In genomic region chr2:53987336-53987921, GRCh38 we compare ENCODE assay signal across 8 cellular contexts. TPM values are rescaled to one million over a fixed set of nuclear protein-coding genes. Genes with fewer than 3 reads are reported as not detected.
DNase-seq lines count a peak whose midpoint lies in the region; ATAC-seq and TF ChIP-seq lines count a peak whose summit lies in the region.

No MANE protein-coding gene starts in this region.

- H3K36me3 Mint-ChIP-seq in activated CD8-positive, alpha-beta memory T cell treated with anti-CD3 and anti-CD28 coated beads, Interleukin-2, amount 10 ng/mL, durations not matched to agents 7 days and 5 days: peaks cover 20% of the 10 kb centered on the region
- no peaks in the 10 kb centered on the region for H3K36me3 Mint-ChIP-seq in WTC11

- TF ChIP-seq CTCF in cardiac fibroblast (IDR thresholded peaks at IDR 0.05; ENCODE audit: low read depth, low read length): no peak
- TF ChIP-seq CTCF in psoas muscle (IDR thresholded peaks at IDR 0.05): no peak
- TF ChIP-seq CTCF in WTC11 (IDR thresholded peaks at IDR 0.05): no peak

- no peaks in the 10 kb centered on the region for H3K9me3 ChIP-seq in psoas muscle

- H3K9me3 Mint-ChIP-seq in activated CD8-positive, alpha-beta memory T cell treated with anti-CD3 and anti-CD28 coated beads, Interleukin-2, amount 10 ng/mL, durations not matched to agents 7 days and 5 days (ENCODE audit: low read depth): no peaks in the 10 kb centered on the region
- no peaks in the 10 kb centered on the region for H3K9me3 Mint-ChIP-seq in WTC11

- no peak for ATAC-seq in activated CD8-positive, alpha-beta memory T cell treated with anti-CD3 and anti-CD28 coated beads, Interleukin-2, amount 10 ng/mL, durations not matched to agents 7 days and 5 days
- peak in 2 of 4 donors; percentile 37 to 56 for ATAC-seq in psoas muscle
- no peak for ATAC-seq in WTC11

- POLR2A ChIA-PET in WTC11 (lab: Charles Lee): no interaction called here

- 7 to 9% (median 9%) methylated on average over 1 of the region's 1 CpG for WGBS in psoas muscle, 3 donors

- H3K27ac ChIP-seq in psoas muscle: peak overlapping the region; percentile 74

- no peak overlapping the region for H3K4me3 Mint-ChIP-seq in activated CD8-positive, alpha-beta memory T cell treated with anti-CD3 and anti-CD28 coated beads, Interleukin-2, amount 10 ng/mL, durations not matched to agents 7 days and 5 days
- H3K4me3 Mint-ChIP-seq in WTC11: no peak overlapping the region

- H3K27me3 ChIP-seq in psoas muscle (ENCODE audit: insufficient read depth in 3 of 3, low read length in 2 of 3): no peaks in the 10 kb centered on the region

- no peaks in the 10 kb centered on the region for H3K27me3 Mint-ChIP-seq in activated CD8-positive, alpha-beta memory T cell treated with anti-CD3 and anti-CD28 coated beads, Interleukin-2, amount 10 ng/mL, durations not matched to agents 7 days and 5 days
- no peaks in the 10 kb centered on the region for H3K27me3 Mint-ChIP-seq in WTC11 (ENCODE audit: low read depth)

- no peak for DNase-seq in activated CD8-positive, alpha-beta memory T cell treated with anti-CD3 and anti-CD28 coated beads, Interleukin-2, amount 10 ng/mL, durations not matched to agents 7 days and 5 days
- no peak for DNase-seq in activated CD8-positive, alpha-beta memory T cell treated with anti-CD3 and anti-CD28 coated beads, Interleukin-2, amount 50 U/mL, for 4 hours
- peak; percentile 47 for DNase-seq in NCI-H1417 treated with DMSO at 0.1 percent for 48 hours (lab: John Stamatoyannopoulos, UW)
- peak; percentile 57 to 62 for DNase-seq in cardiac fibroblast (ENCODE audit: low read depth in 2 of 2)
- DNase-seq in psoas muscle: no peak
- no peak for DNase-seq in T1000 (lab: John Stamatoyannopoulos, UW)
- DNase-seq in WTC11 (ENCODE audit: low spot score): no peak
- DNase-seq in AML-193 (lab: John Stamatoyannopoulos, UW): no peak

- peaks cover 38% of the 10 kb centered on the region for H3K4me1 ChIP-seq in psoas muscle

- H3K36me3 ChIP-seq in psoas muscle (ENCODE audit: insufficient read depth in 1 of 2, low read depth in 1 of 2): peaks cover 0 to 3% of the 10 kb centered on the region in 2 donors

- H3K4me3 ChIP-seq in cardiac fibroblast (replicated peaks in 1 of 2; ENCODE audit: low read depth in 2 of 2, low read length in 2 of 2) (no peak overlapping the region), psoas muscle (no peak overlapping the region)

- H3K27ac Mint-ChIP-seq in activated CD8-positive, alpha-beta memory T cell treated with anti-CD3 and anti-CD28 coated beads, Interleukin-2, amount 10 ng/mL, durations not matched to agents 7 days and 5 days: peak overlapping the region; percentile 6
- H3K27ac Mint-ChIP-seq in WTC11: no peak overlapping the region

- CTCF ChIA-PET in activated CD8-positive, alpha-beta memory T cell treated with anti-CD3 and anti-CD28 coated beads, Interleukin-2, amount 10 ng/mL, durations not matched to agents 7 days and 5 days (lab: Charles Lee): no interaction called here
- CTCF ChIA-PET in WTC11 (lab: Charles Lee): no interaction called here

- intact Hi-C loops in psoas muscle (cut with DNase I): no loop called here

- H3K4me1 Mint-ChIP-seq in activated CD8-positive, alpha-beta memory T cell treated with anti-CD3 and anti-CD28 coated beads, Interleukin-2, amount 10 ng/mL, durations not matched to agents 7 days and 5 days: peaks cover 14% of the 10 kb centered on the region
- H3K4me1 Mint-ChIP-seq in WTC11: peaks cover 3% of the 10 kb centered on the region; the same call in 1 of the 2 replicates

TF ChIP-seq in WTC11, 78 proteins besides CTCF, POLR2A, EP300 and RAD21:
- TF ChIP-seq ZNF263 (CRISPR knock-in tag; IDR thresholded peaks at IDR 0.05; ENCODE audit: low read depth) (no peak), PRRX2 (CRISPR knock-in tag; IDR thresholded peaks at IDR 0.05) (no peak), SMAD4 (CRISPR knock-in tag; IDR thresholded peaks at IDR 0.05) (no peak), CDX4 (CRISPR knock-in tag; IDR thresholded peaks at IDR 0.05; ENCODE audit: borderline replicate concordance) (no peak), PRDM15 (CRISPR knock-in tag; IDR thresholded peaks at IDR 0.05) (no peak), TEAD4 (CRISPR knock-in tag; IDR thresholded peaks at IDR 0.05) (no peak), ZNF396 (CRISPR knock-in tag; IDR thresholded peaks at IDR 0.05; ENCODE audit: borderline replicate concordance) (no peak), NR2C2 (CRISPR knock-in tag; IDR thresholded peaks at IDR 0.05) (no peak), ETV6 (CRISPR knock-in tag; IDR thresholded peaks at IDR 0.05) (no peak), ATF6 (CRISPR knock-in tag; IDR thresholded peaks at IDR 0.05) (no peak), ZNF423 (CRISPR knock-in tag; IDR thresholded peaks at IDR 0.05) (no peak), OVOL2 (CRISPR knock-in tag; IDR thresholded peaks at IDR 0.05; ENCODE audit: borderline replicate concordance) (no peak), EMX1 (CRISPR knock-in tag; IDR thresholded peaks at IDR 0.05) (no peak), ZNF416 (CRISPR knock-in tag; IDR thresholded peaks at IDR 0.05) (no peak)

RNA-seq across cellular contexts. Expression of gene PSME4, which starts 16.6 kb away (rescaled TPM):
- 10 to 100 TPM; 57.0 to 70.0 TPM for total RNA-seq in activated CD8-positive, alpha-beta memory T cell treated with anti-CD3 and anti-CD28 coated beads, Interleukin-2, amount 10 ng/mL, durations not matched to agents 7 days and 5 days
- total RNA-seq in psoas muscle (100 to 1,000 TPM in 3 of 4 donors, 10 to 100 TPM in 1; 67.0 to 140 (median 116) TPM), WTC11 (2021) (70.8 to 91.9 TPM (median 76.4 TPM) in 3 replicates)
- 100 to 1,000 TPM in 1 of 3 donors, 10 to 100 TPM in 2; 55.2 to 189 (median 74.4) TPM for polyA plus RNA-seq in psoas muscle

Comparison
In these comparisons a context has a peak if more than half of its experiments do, and no peak if none do; other contexts are left out.
1. DNase-seq: peak in NCI-H1417 treated with DMSO at 0.1 percent for 48 hours (single experiment) and cardiac fibroblast (2 of 2); none in activated CD8-positive, alpha-beta memory T cell treated with anti-CD3 and anti-CD28 coated beads, Interleukin-2, amount 10 ng/mL, durations not matched to agents 7 days and 5 days (single experiment), activated CD8-positive, alpha-beta memory T cell treated with anti-CD3 and anti-CD28 coated beads, Interleukin-2, amount 50 U/mL, for 4 hours (single experiment), psoas muscle (0 of 2), T1000 (single experiment), WTC11 (single experiment) and AML-193 (0 of 2).